In genomic region chrX:153878969-153879653, GRCh38 we compare ENCODE assay signal across 9 cellular contexts. TPM values are rescaled to one million over a fixed set of nuclear protein-coding genes. Genes with fewer than 3 reads are reported as not detected.
DNase-seq lines count a peak whose midpoint lies in the region; ATAC-seq and TF ChIP-seq lines count a peak whose summit lies in the region.
"Had no signal": no experiment of that assay in that cellular context is flagged by ENCODE, and none has a peak within 500 bp of the region (broad histone marks: within the 10 kb centered on the region; RNA-seq: fewer than 3 reads in every experiment).

No MANE protein-coding gene starts in this region.

- CTCF ChIA-PET in activated CD8-positive, alpha-beta T cell treated with anti-CD3 and anti-CD28 coated beads, Interleukin-2, amount 10 ng/mL, durations not matched to agents 7 days and 5 days (lab: Charles Lee), result no interaction called here

- TF ChIP-seq CTCF in GM10266 (IDR thresholded peaks at IDR 0.05; ENCODE audit: control insufficient read depth, insufficient read depth, low read depth, missing control alignments) (no peak), nephron progenitor cell (IDR thresholded peaks at IDR 0.05) (no peak)

- no peak overlapping the region for H3K27ac Mint-ChIP-seq in activated CD8-positive, alpha-beta T cell treated with anti-CD3 and anti-CD28 coated beads, Interleukin-2, amount 10 ng/mL, durations not matched to agents 7 days and 5 days
- H3K27ac Mint-ChIP-seq in nephron progenitor cell, result peak overlapping the region; percentile 33

- POLR2A ChIA-PET in activated CD8-positive, alpha-beta T cell treated with anti-CD3 and anti-CD28 coated beads, Interleukin-2, amount 10 ng/mL, durations not matched to agents 7 days and 5 days (lab: Charles Lee), result no interaction called here

- no peak for TF ChIP-seq POLR2A in erythroblast (IDR thresholded peaks at IDR 0.05; ENCODE audit: low read length)

- peak overlapping the region; percentile 15 for H3K4me3 Mint-ChIP-seq in activated CD8-positive, alpha-beta T cell treated with anti-CD3 and anti-CD28 coated beads, Interleukin-2, amount 10 ng/mL, durations not matched to agents 7 days and 5 days
- H3K4me3 Mint-ChIP-seq in nephron progenitor cell, result peak overlapping the region; percentile 71

- H3K27me3 Mint-ChIP-seq in activated CD8-positive, alpha-beta T cell treated with anti-CD3 and anti-CD28 coated beads, Interleukin-2, amount 10 ng/mL, durations not matched to agents 7 days and 5 days (ENCODE audit: low read depth), result peaks cover 24% of the 10 kb centered on the region
- H3K27me3 Mint-ChIP-seq in nephron progenitor cell (ENCODE audit: low read depth, poor library complexity), result peaks cover 8% of the 10 kb centered on the region

- DNase-seq in GM10266 (ENCODE audit: extremely low spot score), result peak; percentile 54
- peak; percentile 33 for DNase-seq in NCI-H1417 treated with DMSO at 0.1 percent for 48 hours (lab: John Stamatoyannopoulos, UW)
- no peak for DNase-seq in activated CD8-positive, alpha-beta T cell treated with anti-CD3 and anti-CD28 coated beads, Interleukin-2, amount 10 ng/mL, durations not matched to agents 7 days and 5 days
- DNase-seq in nephron progenitor cell, result peak; percentile 44
- no peak for DNase-seq in erythroblast (lab: John Stamatoyannopoulos, UW)
- no peak for DNase-seq in GM19238 (ENCODE audit: insufficient read length, low spot score)
- DNase-seq: PC-9 had no signal

- H3K9me3 Mint-ChIP-seq in activated CD8-positive, alpha-beta T cell treated with anti-CD3 and anti-CD28 coated beads, Interleukin-2, amount 10 ng/mL, durations not matched to agents 7 days and 5 days (ENCODE audit: insufficient read depth), result no peaks in the 10 kb centered on the region
- peaks cover 44% of the 10 kb centered on the region for H3K9me3 Mint-ChIP-seq in nephron progenitor cell

- no peak for ATAC-seq in activated CD8-positive, alpha-beta T cell treated with anti-CD3 and anti-CD28 coated beads, Interleukin-2, amount 10 ng/mL, durations not matched to agents 7 days and 5 days
- ATAC-seq in GM18909 (IDR thresholded peaks at IDR 0.05; ENCODE audit: poor library complexity, unreplicated experiment) (no peak), HG03460 (IDR thresholded peaks at IDR 0.05; ENCODE audit: unreplicated experiment) (no peak)

- H3K36me3 Mint-ChIP-seq in activated CD8-positive, alpha-beta T cell treated with anti-CD3 and anti-CD28 coated beads, Interleukin-2, amount 10 ng/mL, durations not matched to agents 7 days and 5 days (ENCODE audit: low read depth), result no peaks in the 10 kb centered on the region
- H3K36me3 Mint-ChIP-seq in nephron progenitor cell (ENCODE audit: low read depth), result no peaks in the 10 kb centered on the region

- H3K4me1 Mint-ChIP-seq in activated CD8-positive, alpha-beta T cell treated with anti-CD3 and anti-CD28 coated beads, Interleukin-2, amount 10 ng/mL, durations not matched to agents 7 days and 5 days (ENCODE audit: low read depth), result peaks cover 23% of the 10 kb centered on the region
- peaks cover 65% of the 10 kb centered on the region for H3K4me1 Mint-ChIP-seq in nephron progenitor cell

RNA-seq across cellular contexts. Expression of gene L1CAM, which starts 6.9 kb away (rescaled TPM):
- total RNA-seq in activated CD8-positive, alpha-beta T cell treated with anti-CD3 and anti-CD28 coated beads, Interleukin-2, amount 10 ng/mL, durations not matched to agents 7 days and 5 days, result 1 to 10 TPM; 7.1 to 7.5 TPM

RNA-seq across cellular contexts. Expression of gene AVPR2, which starts 25.4 kb away (rescaled TPM):
- not detected for total RNA-seq in activated CD8-positive, alpha-beta T cell treated with anti-CD3 and anti-CD28 coated beads, Interleukin-2, amount 10 ng/mL, durations not matched to agents 7 days and 5 days

RNA-seq across cellular contexts. Expression of gene ARHGAP4, which starts 47.0 kb away (rescaled TPM):
- total RNA-seq in activated CD8-positive, alpha-beta T cell treated with anti-CD3 and anti-CD28 coated beads, Interleukin-2, amount 10 ng/mL, durations not matched to agents 7 days and 5 days, result 100 to 1,000 TPM; 317 to 324 TPM

RNA-seq across cellular contexts. Expression of gene PDZD4, which starts 48.8 kb away (rescaled TPM):
- total RNA-seq in activated CD8-positive, alpha-beta T cell treated with anti-CD3 and anti-CD28 coated beads, Interleukin-2, amount 10 ng/mL, durations not matched to agents 7 days and 5 days, result under 1 TPM; 0.10 to 0.16 TPM

RNA-seq across cellular contexts. Expression of gene NAA10, which starts 55.7 kb away (rescaled TPM):
- total RNA-seq in activated CD8-positive, alpha-beta T cell treated with anti-CD3 and anti-CD28 coated beads, Interleukin-2, amount 10 ng/mL, durations not matched to agents 7 days and 5 days, result 100 to 1,000 TPM in 1 of 2 experiments, 10 to 100 TPM in 1; 98.9 to 106 TPM

Comparison
In these comparisons a context has a peak if more than half of its experiments do, and no peak if none do; other contexts are left out.
1. DNase-seq: peak in GM10266 (single experiment), NCI-H1417 treated with DMSO at 0.1 percent for 48 hours (single experiment) and nephron progenitor cell (single experiment); none in activated CD8-positive, alpha-beta T cell treated with anti-CD3 and anti-CD28 coated beads, Interleukin-2, amount 10 ng/mL, durations not matched to agents 7 days and 5 days (single experiment), erythroblast (0 of 2) and GM19238 (single experiment).